Comparison of ENCODE assay signal across 1 cellular context in the genomic region with DNA sequence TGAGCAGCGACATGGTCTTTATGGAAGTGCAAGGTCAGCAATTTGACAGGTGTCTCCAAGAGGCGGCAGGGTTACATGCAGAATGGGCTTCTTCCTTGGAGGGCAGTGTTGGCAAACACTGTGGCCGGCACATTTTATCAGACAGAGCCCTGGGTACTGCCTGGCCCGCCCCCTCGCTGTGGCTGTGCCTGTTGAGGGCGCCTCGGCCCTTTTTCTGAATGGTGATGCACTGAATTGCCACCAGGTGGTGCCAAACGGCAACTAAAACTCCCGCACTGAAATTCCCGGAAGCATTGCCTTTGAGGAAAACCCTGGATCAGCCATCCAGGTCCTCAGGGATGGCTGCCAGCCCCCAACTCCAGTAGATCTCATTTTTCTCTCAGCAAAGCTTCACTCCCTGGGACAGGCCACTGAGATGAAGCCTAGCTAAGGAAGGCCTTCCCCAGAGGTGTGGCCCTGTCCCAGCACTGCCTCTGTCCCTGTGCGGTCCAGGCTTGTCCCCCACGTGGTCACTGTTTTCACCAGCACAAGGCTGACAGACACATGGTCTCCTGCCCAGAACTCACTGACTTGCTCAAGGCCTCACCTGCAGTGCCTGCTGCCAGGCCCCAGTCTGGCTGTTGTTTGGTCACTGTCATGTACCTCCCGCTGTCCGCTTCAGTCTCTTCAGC.
TF ChIP-seq lines count a peak whose summit lies in the region.

No MANE protein-coding gene starts in this region.

TF ChIP-seq in HepG2, 621 proteins besides CTCF, POLR2A, EP300 and RAD21 (continued from another document):
- TF ChIP-seq, protein P1, sequence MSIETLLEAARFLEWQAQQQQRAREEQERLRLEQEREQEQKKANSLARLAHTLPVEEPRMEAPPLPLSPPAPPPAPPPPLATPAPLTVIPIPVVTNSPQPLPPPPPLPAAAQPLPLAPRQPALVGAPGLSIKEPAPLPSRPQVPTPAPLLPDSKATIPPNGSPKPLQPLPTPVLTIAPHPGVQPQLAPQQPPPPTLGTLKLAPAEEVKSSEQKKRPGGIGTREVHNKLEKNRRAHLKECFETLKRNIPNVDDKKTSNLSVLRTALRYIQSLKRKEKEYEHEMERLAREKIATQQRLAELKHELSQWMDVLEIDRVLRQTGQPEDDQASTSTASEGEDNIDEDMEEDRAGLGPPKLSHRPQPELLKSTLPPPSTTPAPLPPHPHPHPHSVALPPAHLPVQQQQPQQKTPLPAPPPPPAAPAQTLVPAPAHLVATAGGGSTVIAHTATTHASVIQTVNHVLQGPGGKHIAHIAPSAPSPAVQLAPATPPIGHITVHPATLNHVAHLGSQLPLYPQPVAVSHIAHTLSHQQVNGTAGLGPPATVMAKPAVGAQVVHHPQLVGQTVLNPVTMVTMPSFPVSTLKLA (IDR thresholded peaks at IDR 0.05): peak; percentile 41
- TF ChIP-seq MAFK (conservative IDR thresholded peaks at IDR 0.05 in 1 of 2, IDR thresholded peaks at IDR 0.05 in 1 of 2; ENCODE audit: low read length in 2 of 2) (peak; percentile 99), MBNL3 (CRISPR knock-in tag; conservative IDR thresholded peaks at IDR 0.05) (no peak), SALL1 (CRISPR knock-in tag; IDR thresholded peaks at IDR 0.05) (peak; percentile 62; the same call in 1 of the 2 replicates), NR2F2 (IDR thresholded peaks at IDR 0.05; ENCODE audit: borderline replicate concordance, low read depth) (peak; percentile 44; the same call in 1 of the 2 replicates), ETV5 (CRISPR knock-in tag; IDR thresholded peaks at IDR 0.05; ENCODE audit: borderline replicate concordance) (peak; percentile 58; the same call in 1 of the 2 replicates), TP53 (CRISPR knock-in tag; conservative IDR thresholded peaks at IDR 0.05) (no peak), MAFF (IDR thresholded peaks at IDR 0.05; ENCODE audit: low read depth, low read length) (peak; percentile 99)
- TF ChIP-seq, protein P2, sequence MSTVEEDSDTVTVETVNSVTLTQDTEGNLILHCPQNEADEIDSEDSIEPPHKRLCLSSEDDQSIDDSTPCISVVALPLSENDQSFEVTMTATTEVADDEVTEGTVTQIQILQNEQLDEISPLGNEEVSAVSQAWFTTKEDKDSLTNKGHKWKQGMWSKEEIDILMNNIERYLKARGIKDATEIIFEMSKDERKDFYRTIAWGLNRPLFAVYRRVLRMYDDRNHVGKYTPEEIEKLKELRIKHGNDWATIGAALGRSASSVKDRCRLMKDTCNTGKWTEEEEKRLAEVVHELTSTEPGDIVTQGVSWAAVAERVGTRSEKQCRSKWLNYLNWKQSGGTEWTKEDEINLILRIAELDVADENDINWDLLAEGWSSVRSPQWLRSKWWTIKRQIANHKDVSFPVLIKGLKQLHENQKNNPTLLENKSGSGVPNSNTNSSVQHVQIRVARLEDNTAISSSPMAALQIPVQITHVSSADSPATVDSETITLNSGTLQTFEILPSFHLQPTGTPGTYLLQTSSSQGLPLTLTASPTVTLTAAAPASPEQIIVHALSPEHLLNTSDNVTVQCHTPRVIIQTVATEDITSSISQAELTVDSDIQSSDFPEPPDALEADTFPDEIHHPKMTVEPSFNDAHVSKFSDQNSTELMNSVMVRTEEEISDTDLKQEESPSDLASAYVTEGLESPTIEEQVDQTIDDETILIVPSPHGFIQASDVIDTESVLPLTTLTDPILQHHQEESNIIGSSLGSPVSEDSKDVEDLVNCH (CRISPR knock-in tag; IDR thresholded peaks at IDR 0.05): no peak
- TF ChIP-seq, protein P3, sequence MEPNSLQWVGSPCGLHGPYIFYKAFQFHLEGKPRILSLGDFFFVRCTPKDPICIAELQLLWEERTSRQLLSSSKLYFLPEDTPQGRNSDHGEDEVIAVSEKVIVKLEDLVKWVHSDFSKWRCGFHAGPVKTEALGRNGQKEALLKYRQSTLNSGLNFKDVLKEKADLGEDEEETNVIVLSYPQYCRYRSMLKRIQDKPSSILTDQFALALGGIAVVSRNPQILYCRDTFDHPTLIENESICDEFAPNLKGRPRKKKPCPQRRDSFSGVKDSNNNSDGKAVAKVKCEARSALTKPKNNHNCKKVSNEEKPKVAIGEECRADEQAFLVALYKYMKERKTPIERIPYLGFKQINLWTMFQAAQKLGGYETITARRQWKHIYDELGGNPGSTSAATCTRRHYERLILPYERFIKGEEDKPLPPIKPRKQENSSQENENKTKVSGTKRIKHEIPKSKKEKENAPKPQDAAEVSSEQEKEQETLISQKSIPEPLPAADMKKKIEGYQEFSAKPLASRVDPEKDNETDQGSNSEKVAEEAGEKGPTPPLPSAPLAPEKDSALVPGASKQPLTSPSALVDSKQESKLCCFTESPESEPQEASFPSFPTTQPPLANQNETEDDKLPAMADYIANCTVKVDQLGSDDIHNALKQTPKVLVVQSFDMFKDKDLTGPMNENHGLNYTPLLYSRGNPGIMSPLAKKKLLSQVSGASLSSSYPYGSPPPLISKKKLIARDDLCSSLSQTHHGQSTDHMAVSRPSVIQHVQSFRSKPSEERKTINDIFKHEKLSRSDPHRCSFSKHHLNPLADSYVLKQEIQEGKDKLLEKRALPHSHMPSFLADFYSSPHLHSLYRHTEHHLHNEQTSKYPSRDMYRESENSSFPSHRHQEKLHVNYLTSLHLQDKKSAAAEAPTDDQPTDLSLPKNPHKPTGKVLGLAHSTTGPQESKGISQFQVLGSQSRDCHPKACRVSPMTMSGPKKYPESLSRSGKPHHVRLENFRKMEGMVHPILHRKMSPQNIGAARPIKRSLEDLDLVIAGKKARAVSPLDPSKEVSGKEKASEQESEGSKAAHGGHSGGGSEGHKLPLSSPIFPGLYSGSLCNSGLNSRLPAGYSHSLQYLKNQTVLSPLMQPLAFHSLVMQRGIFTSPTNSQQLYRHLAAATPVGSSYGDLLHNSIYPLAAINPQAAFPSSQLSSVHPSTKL (CRISPR knock-in tag; IDR thresholded peaks at IDR 0.05): peak; percentile 11; the same call in 1 of the 2 replicates
- TF ChIP-seq, protein P4, sequence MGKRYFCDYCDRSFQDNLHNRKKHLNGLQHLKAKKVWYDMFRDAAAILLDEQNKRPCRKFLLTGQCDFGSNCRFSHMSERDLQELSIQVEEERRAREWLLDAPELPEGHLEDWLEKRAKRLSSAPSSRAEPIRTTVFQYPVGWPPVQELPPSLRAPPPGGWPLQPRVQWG (CRISPR knock-in tag; IDR thresholded peaks at IDR 0.05; ENCODE audit: borderline replicate concordance, low read depth): no peak
TF ChIP-seq in HepG2: peak in this region for 55.
